Comparison of ENCODE assay signal across 8 cellular contexts in genomic region chr1:9129391-9130041, GRCh38.
DNase-seq lines count a peak whose midpoint lies in the region; ATAC-seq and TF ChIP-seq lines count a peak whose summit lies in the region.

No MANE protein-coding gene starts in this region.

- no peaks in the 10 kb centered on the region for H4K20me1 ChIP-seq in DND-41 (ENCODE audit: insufficient read depth, low read length)

- peak overlapping the region; percentile 60 for H2AFZ ChIP-seq in DND-41 (ENCODE audit: low read depth, low read length)

- peak overlapping the region; percentile 98 for H3K4me2 ChIP-seq in DND-41 (ENCODE audit: insufficient read depth, low read length)

- no peaks in the 10 kb centered on the region for H3K79me2 ChIP-seq in DND-41 (ENCODE audit: insufficient read depth, low read length)

- TF ChIP-seq CTCF in DND-41 (IDR thresholded peaks at IDR 0.05; ENCODE audit: borderline replicate concordance, extremely low read depth, low read length, poor library complexity, severe bottlenecking) = no peak

- no peak overlapping the region for H3K9ac ChIP-seq in DND-41 (ENCODE audit: low read depth, low read length)

- H3K27me3 ChIP-seq in DND-41 (ENCODE audit: insufficient read depth, low read length, poor library complexity) = no peaks in the 10 kb centered on the region

- H3K36me3 ChIP-seq in DND-41 (ENCODE audit: insufficient read depth, low read length) = no peaks in the 10 kb centered on the region

- ATAC-seq in DND-41 (ENCODE audit: insufficient read depth, low read depth) (peak; percentile 66), GM21723 (IDR thresholded peaks at IDR 0.05; ENCODE audit: unreplicated experiment) (peak; percentile 65)

- H3K9me3 ChIP-seq in DND-41 (ENCODE audit: insufficient read depth, low read length, severe bottlenecking) (no peaks in the 10 kb centered on the region), iPS-18c (ENCODE audit: control insufficient read depth, insufficient read depth, low read length) (no peaks in the 10 kb centered on the region)

- peak overlapping the region; percentile 12; the same call in 1 of the 2 replicates for H3K27ac ChIP-seq in DND-41 (ENCODE audit: low read length)

- H3K4me3 ChIP-seq in DND-41 (ENCODE audit: low read depth in 1 of 2, low read length in 2 of 2) (peak overlapping the region in 1 of 2 experiments; percentile 51; a peak in 2 of 4 replicates), iPS-18c (ENCODE audit: insufficient read depth, low read depth, low read length) (peak overlapping the region; percentile 51; the same call in 1 of the 2 replicates)

- peaks cover 46% of the 10 kb centered on the region for H3K4me1 ChIP-seq in DND-41 (ENCODE audit: insufficient read depth, low read length)

- DNase-seq in DND-41 = peak; percentile 85
- DNase-seq in KG1 (lab: John Stamatoyannopoulos, UW) = peak; percentile 61
- DNase-seq in T-helper 22 cell (ENCODE audit: low read depth) = peak; percentile 82
- peak; percentile 73 for DNase-seq in astrocyte of the hippocampus (ENCODE audit: low read depth, low spot score)
- DNase-seq in stimulated activated CD4-positive, alpha-beta T cell treated with anti-CD3 and anti-CD28 coated beads, Interleukin-12 subunit alpha, Interleukin-12 subunit beta, amount 100 ng/mL, for 4 hours = peak; percentile 79
- no peak for DNase-seq in foreskin melanocyte
